In the genomic region with DNA sequence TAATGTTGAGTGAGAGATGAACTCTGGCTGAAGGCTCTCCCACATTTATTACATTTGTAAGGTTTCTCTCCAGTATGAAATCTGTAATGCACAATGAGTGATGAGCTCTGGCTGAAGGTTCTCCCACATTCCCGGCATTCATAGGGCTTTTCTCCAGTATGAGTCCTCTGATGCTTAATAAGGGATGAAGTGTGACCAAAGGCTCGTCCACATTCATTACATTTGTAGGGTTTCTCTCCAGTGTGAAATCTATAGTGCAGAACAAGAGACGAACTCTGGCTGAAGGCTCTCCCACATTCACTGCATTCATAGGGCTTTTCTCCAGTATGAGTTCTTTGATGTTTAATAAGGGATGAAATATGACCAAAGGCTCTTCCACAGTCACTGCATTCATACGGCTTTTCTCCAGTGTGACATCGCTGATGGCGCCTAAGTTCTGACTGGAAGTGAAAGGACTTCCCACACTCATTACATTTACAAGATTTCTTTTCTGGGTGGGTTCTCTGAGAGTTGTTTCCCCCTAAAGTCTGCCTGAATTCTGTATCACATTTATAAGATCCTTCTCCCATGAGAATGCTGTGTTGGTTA, we compare ENCODE assay signal across 1 cellular context.
TF ChIP-seq lines count a peak whose summit lies in the region.

No MANE protein-coding gene starts in this region.

TF ChIP-seq in H1, 55 proteins besides CTCF, POLR2A, EP300 and RAD21:
- TF ChIP-seq CBX8 (IDR thresholded peaks at IDR 0.05; ENCODE audit: borderline replicate concordance, low read depth, low read length), result no peak
- TF ChIP-seq, protein P1, sequence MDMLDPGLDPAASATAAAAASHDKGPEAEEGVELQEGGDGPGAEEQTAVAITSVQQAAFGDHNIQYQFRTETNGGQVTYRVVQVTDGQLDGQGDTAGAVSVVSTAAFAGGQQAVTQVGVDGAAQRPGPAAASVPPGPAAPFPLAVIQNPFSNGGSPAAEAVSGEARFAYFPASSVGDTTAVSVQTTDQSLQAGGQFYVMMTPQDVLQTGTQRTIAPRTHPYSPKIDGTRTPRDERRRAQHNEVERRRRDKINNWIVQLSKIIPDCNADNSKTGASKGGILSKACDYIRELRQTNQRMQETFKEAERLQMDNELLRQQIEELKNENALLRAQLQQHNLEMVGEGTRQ (IDR thresholded peaks at IDR 0.05; ENCODE audit: low read length), result no peak
- no peak for TF ChIP-seq KDM5A (IDR thresholded peaks at IDR 0.05; ENCODE audit: low read length)
- peak; percentile 99 for TF ChIP-seq ZNF274 (IDR thresholded peaks at IDR 0.05; ENCODE audit: borderline replicate concordance, extremely low read depth, low read length)
